Comparison of ENCODE assay signal across 18 cellular contexts in genomic region chr17:48835971-48836370, GRCh38. TPM values are rescaled to one million over a fixed set of nuclear protein-coding genes. Genes with fewer than 3 reads are reported as not detected.
DNase-seq lines count a peak whose midpoint lies in the region; ATAC-seq and TF ChIP-seq lines count a peak whose summit lies in the region.
"Had no signal": no experiment of that assay in that cellular context is flagged by ENCODE, and none has a peak within 500 bp of the region (broad histone marks: within the 10 kb centered on the region; RNA-seq: fewer than 3 reads in every experiment).

No MANE protein-coding gene starts in this region.

- H3K36me3 Mint-ChIP-seq in activated T-helper 2 cell treated with anti-CD3 and anti-CD28 coated beads, Interferon-gamma antibody, Interleukin-2, Interleukin-4, amounts not matched to agents 10 μg/mL and 5 μg/mL and 100 μg/mL, durations not matched to agents 14 hours and 24 hours and 36 hours (ENCODE audit: low read depth): peaks cover 36% of the 10 kb centered on the region

- no peaks in the 10 kb centered on the region for H3K27me3 Mint-ChIP-seq in activated T-helper 2 cell treated with anti-CD3 and anti-CD28 coated beads, Interferon-gamma antibody, Interleukin-2, Interleukin-4, amounts not matched to agents 10 μg/mL and 5 μg/mL and 100 μg/mL, durations not matched to agents 14 hours and 24 hours and 36 hours (ENCODE audit: low read depth)

- H3K9me3 Mint-ChIP-seq in activated T-helper 2 cell treated with anti-CD3 and anti-CD28 coated beads, Interferon-gamma antibody, Interleukin-2, Interleukin-4, amounts not matched to agents 10 μg/mL and 5 μg/mL and 100 μg/mL, durations not matched to agents 14 hours and 24 hours and 36 hours: no peaks in the 10 kb centered on the region
- H3K9me3 Mint-ChIP-seq: activated T-cell treated with anti-CD3 and anti-CD28 coated beads, Interleukin-2, amount 50 U/mL, for 4 hours had no signal

- peaks cover 72% of the 10 kb centered on the region for H3K4me1 Mint-ChIP-seq in activated T-helper 2 cell treated with anti-CD3 and anti-CD28 coated beads, Interferon-gamma antibody, Interleukin-2, Interleukin-4, amounts not matched to agents 10 μg/mL and 5 μg/mL and 100 μg/mL, durations not matched to agents 14 hours and 24 hours and 36 hours (ENCODE audit: low read depth)

- H3K36me3 ChIP-seq in heart right ventricle (peaks cover 0 to 21% (median 0%) of the 10 kb centered on the region in 9 donors), urinary bladder (ENCODE audit: insufficient read depth) (no peaks in the 10 kb centered on the region)
- H3K36me3 ChIP-seq: pancreas had no signal

- H3K9me3 ChIP-seq in right cardiac atrium (ENCODE audit: control insufficient read depth, low read length) (no peaks in the 10 kb centered on the region), heart right ventricle (no peaks in the 10 kb centered on the region)
- H3K9me3 ChIP-seq: pancreas had no signal

- peak overlapping the region; percentile 11 for H3K4me3 Mint-ChIP-seq in activated T-helper 2 cell treated with anti-CD3 and anti-CD28 coated beads, Interferon-gamma antibody, Interleukin-2, Interleukin-4, amounts not matched to agents 10 μg/mL and 5 μg/mL and 100 μg/mL, durations not matched to agents 14 hours and 24 hours and 36 hours (ENCODE audit: low read depth)
- H3K4me3 Mint-ChIP-seq: activated T-cell treated with anti-CD3 and anti-CD28 coated beads, Interleukin-2, amount 50 U/mL, for 4 hours had no signal

- H3K4me3 ChIP-seq in right cardiac atrium (ENCODE audit: low read length): no peak overlapping the region
- no peak overlapping the region for H3K4me3 ChIP-seq in heart right ventricle
- H3K4me3 ChIP-seq in LNCaP clone FGC (ENCODE audit: low read depth, low read length): no peak overlapping the region
- no peak overlapping the region for H3K4me3 ChIP-seq in urinary bladder (ENCODE audit: low read depth, low read length)
- H3K4me3 ChIP-seq: pancreas, smooth muscle cell had no signal

- ATAC-seq in right cardiac atrium (no peak), heart right ventricle (no peak), GM19395 (IDR thresholded peaks at IDR 0.05; ENCODE audit: unreplicated experiment) (no peak)
- ATAC-seq: activated T-cell treated with anti-CD3 and anti-CD28 coated beads, Interleukin-2, amount 50 U/mL, for 4 hours; pancreas had no signal

- 96% methylated on average over 2 of the region's 2 CpGs for WGBS in right cardiac atrium
- WGBS in heart right ventricle, 2 donors: 99 to 100% methylated on average over 2 of the region's 2 CpGs
- WGBS in urinary bladder: 94% methylated on average over 2 of the region's 2 CpGs

- H3K27me3 ChIP-seq in right cardiac atrium (ENCODE audit: control insufficient read depth, insufficient read depth): no peaks in the 10 kb centered on the region
- H3K27me3 ChIP-seq in heart right ventricle: no peaks in the 10 kb centered on the region
- H3K27me3 ChIP-seq: pancreas had no signal

- intact Hi-C loops in right cardiac atrium (cut with DNase I): no loop called here
- intact Hi-C loops in heart right ventricle (cut with DNase I): loop anchor here in 1 of 10 donors (10.0 kb wide), 1 partner anchor 801 kb away; the partner anchor contains the start of gene COPZ2
- intact Hi-C loops in activated T-helper 2 cell treated with anti-CD3 and anti-CD28 coated beads, Interferon-gamma antibody, Interleukin-2, Interleukin-4, amounts not matched to agents 10 μg/mL and 5 μg/mL and 100 μg/mL, durations not matched to agents 14 hours and 24 hours and 36 hours (cut with micrococcal nuclease): loop anchor here (2.0 kb wide), 1 partner anchor 43 kb away; no protein-coding TSS in a partner anchor

- H3K4me1 ChIP-seq in right cardiac atrium (ENCODE audit: control insufficient read depth, insufficient read depth, low read length) (peaks cover 24% of the 10 kb centered on the region), heart right ventricle (peaks cover 23 to 95% (median 90%) of the 10 kb centered on the region in 9 donors), urinary bladder (ENCODE audit: insufficient read depth) (peaks cover 3% of the 10 kb centered on the region)

- H3K27ac Mint-ChIP-seq in activated T-helper 2 cell treated with anti-CD3 and anti-CD28 coated beads, Interferon-gamma antibody, Interleukin-2, Interleukin-4, amounts not matched to agents 10 μg/mL and 5 μg/mL and 100 μg/mL, durations not matched to agents 14 hours and 24 hours and 36 hours: no peak overlapping the region

- H3K27ac ChIP-seq in right cardiac atrium (ENCODE audit: low read length): peak overlapping the region; percentile 40
- peak overlapping the region in 5 of 10 donors; percentile 23 to 94 (median 28) for H3K27ac ChIP-seq in heart right ventricle
- peak overlapping the region; percentile 18 for H3K27ac ChIP-seq in urinary bladder (ENCODE audit: low read depth)
- H3K27ac ChIP-seq: pancreas, RWPE1 had no signal

- no peak for TF ChIP-seq CTCF in heart right ventricle (IDR thresholded peaks at IDR 0.05)
- no peak for TF ChIP-seq CTCF in LNCaP clone FGC (IDR thresholded peaks at IDR 0.05; ENCODE audit: control insufficient read depth, extremely low read depth, insufficient read depth)

- DNase-seq in right cardiac atrium (no peak), heart right ventricle (no peak), LNCaP clone FGC (ENCODE audit: low read depth) (peak; percentile 39), cerebellum (ENCODE audit: low spot score) (no peak), amniotic stem cell (lab: John Stamatoyannopoulos, UW) (no peak)
- DNase-seq in activated T-helper 2 cell treated with anti-CD3 and anti-CD28 coated beads, Interferon-gamma antibody, Interleukin-2, Interleukin-4, amounts not matched to agents 10 μg/mL and 5 μg/mL and 100 μg/mL, durations not matched to agents 14 hours and 24 hours and 36 hours (ENCODE audit: low spot score): no peak
- DNase-seq: activated T-cell treated with anti-CD3 and anti-CD28 coated beads, Interleukin-2, amount 50 U/mL, for 4 hours; dermis blood vessel endothelial cell; IMR-90; NCI-H1436 treated with DMSO at 0.1 percent for 48 hours; NCI-H526 treated with DMSO at 0.1 percent for 48 hours; pancreas; SW 1271 had no signal

RNA-seq across cellular contexts. Expression of gene CALCOCO2, which starts 5.1 kb away (rescaled TPM):
- total RNA-seq in right cardiac atrium (100 to 1,000 TPM; 220 to 298 (median 281) TPM), heart right ventricle (100 to 1,000 TPM; 196 to 412 (median 275) TPM), urinary bladder (67.5 TPM), cerebellum (23.8 TPM)
- polyA plus RNA-seq in right cardiac atrium (131 TPM), heart right ventricle (100 to 1,000 TPM in 1 of 2 donors, 10 to 100 TPM in 1; 79.7 to 164 TPM), urinary bladder (165 TPM)
- total RNA-seq in activated T-helper 2 cell treated with anti-CD3 and anti-CD28 coated beads, Interferon-gamma antibody, Interleukin-2, Interleukin-4, amounts not matched to agents 10 μg/mL and 5 μg/mL and 100 μg/mL, durations not matched to agents 14 hours and 24 hours and 36 hours: 51.7 and 53.7 TPM in 2 replicates

RNA-seq across cellular contexts. Expression of gene TTLL6, which starts 18.9 kb away (rescaled TPM):
- total RNA-seq in right cardiac atrium: under 1 TPM in 2 of 4 donors, not detected in 2; 0.06 to 0.23 TPM
- 0.27 TPM for polyA plus RNA-seq in right cardiac atrium
- total RNA-seq in heart right ventricle: under 1 TPM in 2 of 10 donors, not detected in 8; 0.08 to 0.33 TPM
- under 1 TPM; 0.06 to 0.73 TPM for polyA plus RNA-seq in heart right ventricle
- 0.07 TPM in 1 of 2 replicates, not detected in the other for total RNA-seq in activated T-helper 2 cell treated with anti-CD3 and anti-CD28 coated beads, Interferon-gamma antibody, Interleukin-2, Interleukin-4, amounts not matched to agents 10 μg/mL and 5 μg/mL and 100 μg/mL, durations not matched to agents 14 hours and 24 hours and 36 hours
- total RNA-seq in urinary bladder: not detected
- polyA plus RNA-seq in urinary bladder: 0.15 TPM
- 0.09 TPM for total RNA-seq in cerebellum
- total RNA-seq: activated T-cell treated with anti-CD3 and anti-CD28 coated beads, Interleukin-2, amount 50 U/mL, for 4 hours; dermis blood vessel endothelial cell; IMR-90; smooth muscle cell had no signal
- polyA plus RNA-seq: BJ, IMR-90 had no signal

RNA-seq across cellular contexts. Expression of gene ATP5MC1, which starts 56.6 kb away (rescaled TPM):
- total RNA-seq in right cardiac atrium: 100 to 1,000 TPM; 287 to 474 (median 393) TPM
- 1,497 TPM for polyA plus RNA-seq in right cardiac atrium
- 100 to 1,000 TPM; 299 to 556 (median 416) TPM for total RNA-seq in heart right ventricle
- polyA plus RNA-seq in heart right ventricle: 100 to 1,000 TPM; 775 to 951 TPM
- 153 and 156 TPM in 2 replicates for total RNA-seq in activated T-helper 2 cell treated with anti-CD3 and anti-CD28 coated beads, Interferon-gamma antibody, Interleukin-2, Interleukin-4, amounts not matched to agents 10 μg/mL and 5 μg/mL and 100 μg/mL, durations not matched to agents 14 hours and 24 hours and 36 hours
- 37.1 TPM for total RNA-seq in urinary bladder
- 233 TPM for polyA plus RNA-seq in urinary bladder
- total RNA-seq in cerebellum: 32.7 TPM
